In the genomic region with DNA sequence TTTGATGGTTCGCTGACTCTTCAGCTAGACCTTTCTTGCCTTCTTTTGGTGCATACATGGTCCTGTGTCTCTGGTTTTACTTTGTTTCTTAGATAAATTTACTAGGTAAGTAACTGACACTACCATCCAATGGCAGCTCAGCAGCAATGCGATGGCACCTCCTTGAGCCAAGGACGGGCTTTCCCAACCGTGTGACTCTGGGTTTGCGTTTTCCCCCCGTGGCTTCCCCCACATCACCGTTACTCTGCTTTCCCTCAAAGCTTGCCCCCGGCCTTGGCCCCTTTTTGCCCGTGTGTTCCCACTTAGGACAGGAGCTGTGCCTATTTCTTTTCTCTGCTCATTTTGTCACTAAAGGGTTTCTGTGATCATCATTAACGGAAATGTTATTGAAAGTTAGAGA, we compare ENCODE assay signal across 16 cellular contexts. TPM values are rescaled to one million over a fixed set of nuclear protein-coding genes. Genes with fewer than 3 reads are reported as not detected.
DNase-seq lines count a peak whose midpoint lies in the region; ATAC-seq and TF ChIP-seq lines count a peak whose summit lies in the region.
"Had no signal": no experiment of that assay in that cellular context is flagged by ENCODE, and none has a peak within 500 bp of the region (broad histone marks: within the 10 kb centered on the region; RNA-seq: fewer than 3 reads in every experiment).

No MANE protein-coding gene starts in this region.

- H3K27ac ChIP-seq in cardiac muscle cell (peak overlapping the region; percentile 23), right cardiac atrium (ENCODE audit: low read length) (no peak overlapping the region), trophoblast cell (ENCODE audit: low read depth, low read length) (no peak overlapping the region)
- H3K27ac ChIP-seq: BLaER1 had no signal

- H3K27me3 Mint-ChIP-seq in immature natural killer cell (ENCODE audit: low read depth in 3 of 3): peaks cover 1 to 3% (median 2%) of the 10 kb centered on the region in 3 donors
- H3K27me3 Mint-ChIP-seq: CD4-positive, alpha-beta T cell had no signal

- H3K4me1 Mint-ChIP-seq in immature natural killer cell: peaks cover 36 to 49% of the 10 kb centered on the region in 2 donors

- no peak overlapping the region for H3K4me3 Mint-ChIP-seq in immature natural killer cell

- H3K4ac ChIP-seq in trophoblast cell (ENCODE audit: low read depth, low read length): no peak overlapping the region

- no peak overlapping the region for H3K18ac ChIP-seq in trophoblast cell (ENCODE audit: low read length)

- H2AFZ ChIP-seq in trophoblast cell (ENCODE audit: insufficient read depth, low read length, poor library complexity): no peak overlapping the region

- no peak overlapping the region for H2BK120ac ChIP-seq in trophoblast cell (ENCODE audit: insufficient read depth, low read length, poor library complexity)

- H3K27me3 ChIP-seq in cardiac muscle cell (no peaks in the 10 kb centered on the region), right cardiac atrium (ENCODE audit: control insufficient read depth, insufficient read depth) (no peaks in the 10 kb centered on the region), trophoblast cell (ENCODE audit: insufficient read depth, low read length) (no peaks in the 10 kb centered on the region)
- H3K27me3 ChIP-seq: BLaER1 had no signal

- H3K23ac ChIP-seq in trophoblast cell (ENCODE audit: low read length): no peak overlapping the region

- no peaks in the 10 kb centered on the region for H3K9me3 ChIP-seq in cardiac muscle cell (ENCODE audit: low read depth)
- no peaks in the 10 kb centered on the region for H3K9me3 ChIP-seq in right cardiac atrium (ENCODE audit: control insufficient read depth, low read length)
- H3K9me3 ChIP-seq in trophoblast cell (ENCODE audit: insufficient read depth, low read depth, low read length): no peaks in the 10 kb centered on the region
- H3K9me3 ChIP-seq: BLaER1, SK-N-SH had no signal

- H3K4me1 ChIP-seq in cardiac muscle cell (ENCODE audit: low read depth) (peaks cover 12% of the 10 kb centered on the region), right cardiac atrium (ENCODE audit: control insufficient read depth, insufficient read depth, low read length) (no peaks in the 10 kb centered on the region), trophoblast cell (ENCODE audit: control insufficient read depth in 1 of 2, insufficient read depth in 2 of 2, low read length in 2 of 2) (no peaks in the 10 kb centered on the region)

- no peak for ATAC-seq in right cardiac atrium

- H3K36me3 Mint-ChIP-seq in immature natural killer cell: peaks cover 11 to 26% (median 12%) of the 10 kb centered on the region in 3 donors

- H3K79me1 ChIP-seq in trophoblast cell (ENCODE audit: low read length): no peaks in the 10 kb centered on the region

- H4K8ac ChIP-seq in trophoblast cell (ENCODE audit: low read depth, low read length): no peak overlapping the region

- 86% methylated on average over 10 of the region's 10 CpGs for whole genome bisulfite sequencing in right cardiac atrium
- no CpG with 5 or more reads among the region's 10 CpGs for WGBS in trophoblast cell (ENCODE audit: extremely low coverage, insufficient coverage, insufficient read length)

- H4K12ac ChIP-seq in trophoblast cell (ENCODE audit: low read depth, low read length): no peak overlapping the region

- no peak overlapping the region for H2AK5ac ChIP-seq in trophoblast cell (ENCODE audit: low read length)

- intact Hi-C loops in right cardiac atrium (cut with DNase I) (no loop called here), posterior vena cava (cut with DNase I) (loop anchor here in 1 of 2 donors (5.0 kb wide), 1 partner anchor 598 kb away; no protein-coding TSS in a partner anchor)

- no peaks in the 10 kb centered on the region for H3K79me2 ChIP-seq in trophoblast cell (ENCODE audit: control insufficient read depth, insufficient read depth, low read length, poor library complexity)

- peaks cover 0 to 2% (median 0%) of the 10 kb centered on the region in 6 donors for H3K9me3 Mint-ChIP-seq in immature natural killer cell
- H3K9me3 Mint-ChIP-seq: CD4-positive, alpha-beta T cell had no signal

- no peak for TF ChIP-seq CTCF in cardiac muscle cell (IDR thresholded peaks at IDR 0.05; ENCODE audit: low read depth, low read length)

- H3K4me3 ChIP-seq in cardiac muscle cell: no peak overlapping the region
- no peak overlapping the region for H3K4me3 ChIP-seq in right cardiac atrium (ENCODE audit: low read length)
- no peak overlapping the region for H3K4me3 ChIP-seq in trophoblast cell (ENCODE audit: low read depth, low read length)
- H3K4me3 ChIP-seq: BLaER1 had no signal

- H3K4me2 ChIP-seq in trophoblast cell (ENCODE audit: low read length): no peak overlapping the region
- H3K4me2 ChIP-seq: BLaER1, SK-N-SH had no signal

- H2BK5ac ChIP-seq in trophoblast cell (ENCODE audit: low read depth, low read length, poor library complexity): no peak overlapping the region

- H3K27ac Mint-ChIP-seq in immature natural killer cell: peak overlapping the region in 4 of 6 donors; percentile 7 to 72 (median 36)

- no peak overlapping the region for H4K91ac ChIP-seq in trophoblast cell (ENCODE audit: low read depth, low read length)

- no peak overlapping the region for H2BK12ac ChIP-seq in trophoblast cell (ENCODE audit: low read length)

- no peak for DNase-seq in cardiac muscle cell (ENCODE audit: low read depth in 1 of 2, low spot score in 1 of 2)
- no peak for DNase-seq in right cardiac atrium
- no peak for DNase-seq in immature natural killer cell
- peak; percentile 47 for DNase-seq in posterior vena cava (ENCODE audit: low spot score)
- no peak for DNase-seq in GM19238 (ENCODE audit: insufficient read length, low spot score)
- no peak for DNase-seq in HUDEP-2 (lab: John Stamatoyannopoulos, UW; ENCODE audit: unreplicated experiment in 76 of 76)
- DNase-seq in NCI-H82 treated with DMSO at 0.1 percent for 48 hours (lab: John Stamatoyannopoulos, UW; ENCODE audit: unreplicated experiment): no peak
- DNase-seq in trophoblast cell: no peak
- DNase-seq: NCI-H1092, NCI-H1417 treated with DMSO at 0.1 percent for 48 hours, NCI-H187, NCI-H2081 treated with DMSO at 0.1 percent for 48 hours, NCI-H510A had no signal

- no peak overlapping the region for H3K14ac ChIP-seq in trophoblast cell (ENCODE audit: low read length)

- H3K36me3 ChIP-seq in cardiac muscle cell (peaks cover 3% of the 10 kb centered on the region), trophoblast cell (ENCODE audit: control insufficient read depth in 1 of 2, insufficient read depth in 2 of 2, low read length in 2 of 2) (peaks cover 15 to 19% of the 10 kb centered on the region in 2 experiments)

- no peak overlapping the region for H3K9ac ChIP-seq in trophoblast cell (ENCODE audit: low read length)
- H3K9ac ChIP-seq: BLaER1, SK-N-SH had no signal

RNA-seq across cellular contexts. Expression of gene TBC1D22A, which starts 41.5 kb away (rescaled TPM):
- 16.2 and 16.6 TPM in 2 replicates for total RNA-seq in cardiac muscle cell
- 15.2 and 18.5 TPM in 2 replicates for polyA plus RNA-seq in cardiac muscle cell
- total RNA-seq in right cardiac atrium: 10 to 100 TPM; 15.3 to 17.3 (median 16.4) TPM
- polyA plus RNA-seq in right cardiac atrium: 12.0 TPM
- polyA plus RNA-seq in immature natural killer cell: 10 to 100 TPM; 20.6 to 28.0 (median 24.0) TPM
- 10 to 100 TPM; 19.3 to 21.7 TPM for total RNA-seq in posterior vena cava
- polyA plus RNA-seq in trophoblast cell (2013): 14.7 and 15.8 TPM in 2 replicates
